10 cellular contexts compared by ENCODE assay signal in genomic region chr11:108666373-108666772, GRCh38. TPM values are rescaled to one million over a fixed set of nuclear protein-coding genes. Genes with fewer than 3 reads are reported as not detected.
DNase-seq lines count a peak whose midpoint lies in the region; ATAC-seq, FAIRE-seq and TF ChIP-seq lines count a peak whose summit lies in the region.
"Had no signal": no experiment of that assay in that cellular context is flagged by ENCODE, and none has a peak within 500 bp of the region (broad histone marks: within the 10 kb centered on the region; RNA-seq: fewer than 3 reads in every experiment).

No MANE protein-coding gene starts in this region.

- TF ChIP-seq CTCF in OCI-LY3 (IDR thresholded peaks at IDR 0.05; ENCODE audit: low read depth, low read length): no peak
- TF ChIP-seq CTCF in H1 (IDR thresholded peaks at IDR 0.05; ENCODE audit: control extremely low read depth in 1 of 3, insufficient read depth in 1 of 3, low read depth in 1 of 3, low read length in 3 of 3): no peak
- no peak for TF ChIP-seq CTCF in kidney (IDR thresholded peaks at IDR 0.05; ENCODE audit: borderline replicate concordance, extremely low read depth, insufficient read depth)

- 0 out of 4 replicates have a peak, but pooled peaks have one; percentile 10 to 14 for TF ChIP-seq RAD21 in H1 (IDR thresholded peaks at IDR 0.05 in 1 of 2, conservative IDR thresholded peaks at IDR 0.05 in 1 of 2; ENCODE audit: low read depth in 2 of 2, low read length in 2 of 2)

- H3K9me3 Mint-ChIP-seq in activated T-cell treated with anti-CD3 and anti-CD28 coated beads, Interleukin-2, amount 50 U/mL, for 4 hours: no peaks in the 10 kb centered on the region
- H3K9me3 Mint-ChIP-seq in stimulated activated effector memory CD8-positive, alpha-beta T cell treated with anti-CD3 and anti-CD28 coated beads, Interleukin-12 subunit alpha, Interleukin-12 subunit beta, amount 100 ng/mL, for 72 hours: no peaks in the 10 kb centered on the region

- no peak for DNase-seq in activated T-cell treated with anti-CD3 and anti-CD28 coated beads, Interleukin-2, amount 50 U/mL, for 4 hours
- no peak for DNase-seq in activated T-cell treated with anti-CD3 and anti-CD28 coated beads, Interleukin-2, amount 50 U/mL, for 1 hour
- no peak for DNase-seq in H1 (ENCODE audit: low read depth in 1 of 2, low spot score in 2 of 2)
- DNase-seq in stimulated activated effector memory CD8-positive, alpha-beta T cell treated with anti-CD3 and anti-CD28 coated beads, Interleukin-12 subunit alpha, Interleukin-12 subunit beta, amount 100 ng/mL, for 72 hours (ENCODE audit: low spot score in 2 of 2): no peak
- no peak for DNase-seq in nucleus accumbens (lab: John Stamatoyannopoulos, UW)
- DNase-seq in kidney: no peak
- DNase-seq: NCI-H1417, ovary had no signal

- H3K27me3 ChIP-seq in OCI-LY3 (ENCODE audit: low read depth, low read length): no peaks in the 10 kb centered on the region
- H3K27me3 ChIP-seq in H1 (replicated peaks in 1 of 4; ENCODE audit: control insufficient read depth in 3 of 4, extremely low read depth in 1 of 4, insufficient read depth in 3 of 4, low read length in 3 of 4): no peaks in the 10 kb centered on the region
- H3K27me3 ChIP-seq: ovary had no signal

- H3K4me3 ChIP-seq in OCI-LY3 (ENCODE audit: low read length) (no peak overlapping the region), H1 (ENCODE audit: extremely low read depth in 1 of 4, insufficient read depth in 2 of 4, low read depth in 3 of 4, low read length in 4 of 4) (0 out of 8 replicates have a peak overlapping the region, but pooled peaks of 1 of the 4 experiments have one; percentile 86), kidney (ENCODE audit: low read length in 2 of 2) (no peak overlapping the region)

- peak overlapping the region; percentile 90 for H3K27ac Mint-ChIP-seq in stimulated activated effector memory CD8-positive, alpha-beta T cell treated with anti-CD3 and anti-CD28 coated beads, Interleukin-12 subunit alpha, Interleukin-12 subunit beta, amount 100 ng/mL, for 72 hours

- POLR2A ChIA-PET in H1 (lab: Charles Lee; ENCODE audit: partially characterized antibody): no interaction called here

- H3K27ac ChIP-seq in OCI-LY3 (ENCODE audit: low read length) (no peak overlapping the region), H1 (ENCODE audit: low read depth, low read length) (no peak overlapping the region), kidney (ENCODE audit: low read depth in 2 of 2, low read length in 2 of 2) (no peak overlapping the region)
- H3K27ac ChIP-seq: ovary had no signal

- no peak overlapping the region for H3K56ac ChIP-seq in H1 (replicated peaks; ENCODE audit: insufficient read length, low read depth, low read length)

- CTCF ChIA-PET in H1 (lab: Charles Lee; ENCODE audit: partially characterized antibody): interaction anchor here (1.0 to 2.5 kb wide), 4 partner anchors 12 to 547 kb away, joined by 3 to 11 read pairs (median 4); no protein-coding TSS in a partner anchor

- H3K23ac ChIP-seq in H1 (ENCODE audit: insufficient read length): no peak overlapping the region

- no peak for TF ChIP-seq EP300 in H1 (IDR thresholded peaks at IDR 0.05; ENCODE audit: borderline replicate concordance in 1 of 2, low read depth in 2 of 2, low read length in 2 of 2)

- H3K4me2 ChIP-seq in OCI-LY3 (ENCODE audit: low read length) (0 out of 2 replicates have a peak overlapping the region, but pooled peaks have one; percentile 6), H1 (ENCODE audit: insufficient read depth in 1 of 2, low read depth in 2 of 2, low read length in 2 of 2) (peak overlapping the region in 1 of 2 experiments; percentile 93; a peak in 1 of 4 replicates)

- peaks cover 23% of the 10 kb centered on the region for H3K36me3 Mint-ChIP-seq in activated T-cell treated with anti-CD3 and anti-CD28 coated beads, Interleukin-2, amount 50 U/mL, for 4 hours (ENCODE audit: insufficient read depth)
- H3K36me3 Mint-ChIP-seq in stimulated activated effector memory CD8-positive, alpha-beta T cell treated with anti-CD3 and anti-CD28 coated beads, Interleukin-12 subunit alpha, Interleukin-12 subunit beta, amount 100 ng/mL, for 72 hours: peaks cover 13% of the 10 kb centered on the region

- peaks cover 14% of the 10 kb centered on the region for H3K36me3 ChIP-seq in OCI-LY3 (replicated peaks; ENCODE audit: low read depth, low read length)
- peaks cover 0 to 10% (median 1%) of the 10 kb centered on the region in 4 experiments; a peak in 3 of 8 replicates for H3K36me3 ChIP-seq in H1 (ENCODE audit: control insufficient read depth in 2 of 4, insufficient read depth in 4 of 4, low read length in 3 of 4)
- peaks cover 0 to 2% of the 10 kb centered on the region in 2 donors for H3K36me3 ChIP-seq in kidney (ENCODE audit: control insufficient read depth in 1 of 2, insufficient read depth in 2 of 2, low read length in 2 of 2)
- H3K36me3 ChIP-seq: ovary had no signal

- H3K79me2 ChIP-seq in OCI-LY3 (ENCODE audit: low read length): peaks cover 66% of the 10 kb centered on the region
- H3K79me2 ChIP-seq in H1 (ENCODE audit: control insufficient read depth in 1 of 2, insufficient read depth in 2 of 2, low read length in 2 of 2): peaks cover 18 to 63% of the 10 kb centered on the region in 2 experiments

- H3K79me1 ChIP-seq in H1 (ENCODE audit: low read depth, low read length): peaks cover 5% of the 10 kb centered on the region

- H3K4me1 ChIP-seq in OCI-LY3 (ENCODE audit: low read length) (peaks cover 32% of the 10 kb centered on the region), H1 (replicated peaks in 1 of 4; ENCODE audit: control insufficient read depth in 3 of 4, insufficient read depth in 4 of 4, low read length in 3 of 4) (peaks cover 0 to 6% (median 4%) of the 10 kb centered on the region in 4 experiments; a peak in 4 of 7 replicates), kidney (ENCODE audit: control insufficient read depth in 1 of 2, insufficient read depth in 1 of 2, low read depth in 1 of 2, low read length in 2 of 2) (peaks cover 6 to 13% of the 10 kb centered on the region in 2 donors)

- H3K23me2 ChIP-seq in H1 (ENCODE audit: low read depth, low read length): no peaks in the 10 kb centered on the region

- no peak overlapping the region for H3K14ac ChIP-seq in H1 (ENCODE audit: insufficient read length)

- no peak overlapping the region for H2BK20ac ChIP-seq in H1 (ENCODE audit: low read length)

- H3K9ac ChIP-seq in OCI-LY3 (ENCODE audit: low read length) (no peak overlapping the region), H1 (replicated peaks in 1 of 4; ENCODE audit: extremely low read depth in 1 of 4, low read depth in 3 of 4, low read length in 3 of 4) (no peak overlapping the region), kidney (ENCODE audit: low read length in 2 of 2) (no peak overlapping the region)

- peaks cover 42% of the 10 kb centered on the region for H3K4me1 Mint-ChIP-seq in activated T-cell treated with anti-CD3 and anti-CD28 coated beads, Interleukin-2, amount 50 U/mL, for 4 hours (ENCODE audit: low read depth)
- H3K4me1 Mint-ChIP-seq in stimulated activated effector memory CD8-positive, alpha-beta T cell treated with anti-CD3 and anti-CD28 coated beads, Interleukin-12 subunit alpha, Interleukin-12 subunit beta, amount 100 ng/mL, for 72 hours: peaks cover 56% of the 10 kb centered on the region

- H3K4me3 Mint-ChIP-seq in activated T-cell treated with anti-CD3 and anti-CD28 coated beads, Interleukin-2, amount 50 U/mL, for 4 hours: peak overlapping the region; percentile 100
- H3K4me3 Mint-ChIP-seq in stimulated activated effector memory CD8-positive, alpha-beta T cell treated with anti-CD3 and anti-CD28 coated beads, Interleukin-12 subunit alpha, Interleukin-12 subunit beta, amount 100 ng/mL, for 72 hours: peak overlapping the region; percentile 100

- H2AFZ ChIP-seq in OCI-LY3 (ENCODE audit: low read depth, low read length) (no peak overlapping the region), H1 (ENCODE audit: low read length) (no peak overlapping the region)

- TF ChIP-seq POLR2A in H1 (IDR thresholded peaks at IDR 0.05; ENCODE audit: control extremely low read depth in 1 of 2, low read depth in 2 of 2, low read length in 2 of 2): no peak

- WGBS in H1 (ENCODE audit: extremely low coverage in 1 of 2, insufficient coverage in 1 of 2, insufficient read length in 1 of 2, insufficient replicate concordance in 2 of 2, low coverage in 1 of 2, low lambda C conversion rate in 2 of 2, missing lambda C conversion rate in 1 of 2), 2 experiments: 86% methylated on average over 7 of the region's 7 CpGs; no CpG with 5 or more reads in 1 of the 2 experiments

- no peak overlapping the region for H3K18ac ChIP-seq in H1 (ENCODE audit: extremely low read depth, low read length)

- H4K20me1 ChIP-seq in OCI-LY3 (ENCODE audit: insufficient read depth, low read length) (no peaks in the 10 kb centered on the region), H1 (replicated peaks in 1 of 2; ENCODE audit: control insufficient read depth in 1 of 2, insufficient read depth in 2 of 2, low read length in 2 of 2) (peaks cover 2 to 7% of the 10 kb centered on the region in 2 experiments)

- FAIRE-seq in H1 (lab: Jason Lieb, UNC) (no peak), kidney (lab: Jason Lieb, UNC) (no peak)

- H2BK5ac ChIP-seq in H1 (ENCODE audit: low read depth, low read length): no peak overlapping the region

- intact Hi-C loops in kidney (cut with DNase I): no loop called here

- no peak overlapping the region for H2BK12ac ChIP-seq in H1 (ENCODE audit: low read depth, low read length)

- H4K8ac ChIP-seq in H1 (ENCODE audit: extremely low read depth, insufficient read depth, low read length): no peak overlapping the region

- H2BK120ac ChIP-seq in H1 (replicated peaks; ENCODE audit: low read depth, low read length): no peak overlapping the region

- no peaks in the 10 kb centered on the region for H3K9me3 ChIP-seq in OCI-LY3 (ENCODE audit: insufficient read depth, low read length)
- H3K9me3 ChIP-seq in H1 (ENCODE audit: insufficient read depth in 2 of 2, low read depth in 1 of 2, low read length in 1 of 2): no peaks in the 10 kb centered on the region
- H3K9me3 ChIP-seq in kidney (ENCODE audit: control insufficient read depth in 1 of 2, low read length in 2 of 2): no peaks in the 10 kb centered on the region
- H3K9me3 ChIP-seq: ovary had no signal

- no peak overlapping the region for H4K5ac ChIP-seq in H1 (ENCODE audit: insufficient read length, low read depth, low read length)

- H2BK15ac ChIP-seq in H1 (ENCODE audit: low read length): no peak overlapping the region

- no peak overlapping the region for H2AK5ac ChIP-seq in H1 (ENCODE audit: low read depth, low read length)

- H3K4ac ChIP-seq in H1 (replicated peaks; ENCODE audit: insufficient read length, low read depth, low read length): no peak overlapping the region

- no peaks in the 10 kb centered on the region for H3K27me3 Mint-ChIP-seq in activated T-cell treated with anti-CD3 and anti-CD28 coated beads, Interleukin-2, amount 50 U/mL, for 4 hours (ENCODE audit: low read depth)

- ATAC-seq in activated T-cell treated with anti-CD3 and anti-CD28 coated beads, Interleukin-2, amount 50 U/mL, for 4 hours: no peak
- no peak for ATAC-seq in stimulated activated effector memory CD8-positive, alpha-beta T cell treated with anti-CD3 and anti-CD28 coated beads, Interleukin-12 subunit alpha, Interleukin-12 subunit beta, amount 100 ng/mL, for 72 hours
- ATAC-seq in GM18870 (IDR thresholded peaks at IDR 0.05; ENCODE audit: unreplicated experiment): no peak

- no peak overlapping the region for H4K91ac ChIP-seq in H1 (replicated peaks; ENCODE audit: insufficient read length, low read length)

RNA-seq across cellular contexts. Expression of gene DDX10, which starts 1.5 kb away (rescaled TPM):
- 10 to 100 TPM; 85.7 to 94.2 (median 91.8) TPM for total RNA-seq in activated T-cell treated with anti-CD3 and anti-CD28 coated beads, Interleukin-2, amount 50 U/mL, for 4 hours
- total RNA-seq in H1 (2021; fragmentation: NEBNext Ultra II Directional; extraction: Animal tissue kit (Norgen Biotek cat#: 25700)): 44.9 and 52.2 TPM in 2 replicates
- polyA plus RNA-seq in H1 (2011; rRNA removed) (27.7 and 49.2 TPM in 2 replicates), kidney (ENCODE audit: insufficient read depth, low read depth, low replicate concordance) (79.2 TPM)
- 35.2 TPM for polyA plus RNA-seq in H1 (2011; cell fraction: cytosol; rRNA removed)
- 26.5 TPM for polyA plus RNA-seq in H1 (2011; cell fraction: nucleus; rRNA removed)
- 30.4 to 47.2 TPM (median 35.5 TPM) in 4 replicates for polyA plus RNA-seq in H1 (2012, experiment 1 of 2)
- polyA plus RNA-seq in H1 (2012, experiment 2 of 2): 3.4 TPM
- 64.9 TPM for polyA plus RNA-seq in H1 (2013, experiment 1 of 2)
- 69.2 TPM for polyA plus RNA-seq in H1 (2013, experiment 2 of 2)
- polyA minus RNA-seq in H1 (2011; rRNA and poly(A)+ RNA removed): 51.9 and 52.4 TPM in 2 replicates
- 18.6 TPM for polyA minus RNA-seq in H1 (2011; cell fraction: cytosol; rRNA and poly(A)+ RNA removed)
- polyA minus RNA-seq in H1 (2011; cell fraction: nucleus; rRNA and poly(A)+ RNA removed): 63.7 TPM
- total RNA-seq in kidney: 24.8 TPM
